ENCODE assay signal across 12 cellular contexts in genomic region chr2:38261569-38262513, GRCh38.
DNase-seq lines count a peak whose midpoint lies in the region; ATAC-seq, FAIRE-seq and TF ChIP-seq lines count a peak whose summit lies in the region.
"Had no signal": no experiment of that assay in that cellular context is flagged by ENCODE, and none has a peak within 500 bp of the region (broad histone marks: within the 10 kb centered on the region; RNA-seq: fewer than 3 reads in every experiment).

No MANE protein-coding gene starts in this region.

- no peak for TF ChIP-seq POLR2A in right lobe of liver (IDR thresholded peaks at IDR 0.05)
- no peak for TF ChIP-seq POLR2A in HepG2 (IDR thresholded peaks at IDR 0.05; ENCODE audit: insufficient read depth in 1 of 2, low read depth in 2 of 2, low read length in 2 of 2)

- H3K27me3 ChIP-seq in right lobe of liver (no peaks in the 10 kb centered on the region), HepG2 (ENCODE audit: control insufficient read depth in 1 of 2, insufficient read depth in 2 of 2, low read length in 2 of 2) (peaks cover 0 to 23% of the 10 kb centered on the region in 2 experiments; a peak in 3 of 5 replicates), Karpas-422 (ENCODE audit: low read length) (no peaks in the 10 kb centered on the region), upper lobe of right lung (no peaks in the 10 kb centered on the region)

- H3K9ac ChIP-seq in HepG2 (ENCODE audit: insufficient read depth, low read depth, low read length) (no peak overlapping the region), Karpas-422 (ENCODE audit: low read length) (no peak overlapping the region)

- TF ChIP-seq CTCF in right lobe of liver (IDR thresholded peaks at IDR 0.05) (no peak), HepG2 (CRISPR knock-in tag; IDR thresholded peaks at IDR 0.05) (no peak), nephron progenitor cell (IDR thresholded peaks at IDR 0.05) (no peak), upper lobe of right lung (IDR thresholded peaks at IDR 0.05) (no peak)

- no peak overlapping the region for H3K27ac ChIP-seq in right lobe of liver
- H3K27ac ChIP-seq in HepG2 (ENCODE audit: extremely low read length, insufficient read depth, low read length) = no peak overlapping the region
- no peak overlapping the region for H3K27ac ChIP-seq in Karpas-422 (ENCODE audit: low read length)
- no peak overlapping the region for H3K27ac ChIP-seq in upper lobe of right lung

- intact Hi-C loops in right lobe of liver (cut with DNase I) (no loop called here), HepG2 (cut with micrococcal nuclease; ENCODE audit: unreplicated experiment) (no loop called here), upper lobe of right lung (cut with DNase I) (no loop called here)

- peaks cover 8% of the 10 kb centered on the region for H3K27me3 Mint-ChIP-seq in nephron progenitor cell (ENCODE audit: low read depth, poor library complexity)
- H3K27me3 Mint-ChIP-seq in effector memory CD8-positive, alpha-beta T cell = peaks cover 35 to 39% of the 10 kb centered on the region in 2 donors

- H3K4me2 ChIP-seq in HepG2 (ENCODE audit: low read depth, low read length) (no peak overlapping the region), Karpas-422 (ENCODE audit: low read depth, low read length, poor library complexity, severe bottlenecking) (no peak overlapping the region)

- H2AFZ ChIP-seq in HepG2 (ENCODE audit: low read length) (no peak overlapping the region), Karpas-422 (ENCODE audit: low read length) (peak overlapping the region; percentile 55; the same call in 1 of the 2 replicates)

- peaks cover 4% of the 10 kb centered on the region for H3K36me3 Mint-ChIP-seq in nephron progenitor cell (ENCODE audit: low read depth)
- no peaks in the 10 kb centered on the region for H3K36me3 Mint-ChIP-seq in effector memory CD8-positive, alpha-beta T cell (ENCODE audit: insufficient read depth)

- POLR2A ChIA-PET in HepG2 (lab: Yijun Ruan, JAX) = no interaction called here

- no peak for TF ChIP-seq RAD21 in HepG2 (CRISPR knock-in tag; IDR thresholded peaks at IDR 0.05)

- no peaks in the 10 kb centered on the region for H3K4me1 ChIP-seq in right lobe of liver
- H3K4me1 ChIP-seq in HepG2 (ENCODE audit: insufficient read depth, low read length) = no peaks in the 10 kb centered on the region
- peaks cover 5% of the 10 kb centered on the region for H3K4me1 ChIP-seq in Karpas-422 (ENCODE audit: low read length)
- no peaks in the 10 kb centered on the region for H3K4me1 ChIP-seq in upper lobe of right lung

- H3K79me2 ChIP-seq in HepG2 (ENCODE audit: insufficient read depth, low read length) (no peaks in the 10 kb centered on the region), Karpas-422 (ENCODE audit: low read length) (no peaks in the 10 kb centered on the region)

- H3K4me1 Mint-ChIP-seq in nephron progenitor cell = peaks cover 56% of the 10 kb centered on the region
- H3K4me1 Mint-ChIP-seq in effector memory CD8-positive, alpha-beta T cell (ENCODE audit: low read depth in 2 of 2) = peaks cover 5 to 7% of the 10 kb centered on the region in 2 donors

- no peaks in the 10 kb centered on the region for H3K9me2 ChIP-seq in Karpas-422 (replicated peaks; ENCODE audit: insufficient read depth, low read length)

- no peak for TF ChIP-seq EP300 in HepG2 (IDR thresholded peaks at IDR 0.05; ENCODE audit: low read depth in 2 of 2, low read length in 2 of 2)
- no peak for TF ChIP-seq EP300 in HepG2 (CRISPR knock-in tag; IDR thresholded peaks at IDR 0.05; ENCODE audit: borderline replicate concordance)

- H4K20me1 ChIP-seq in HepG2 (ENCODE audit: insufficient read depth, low read length) (no peaks in the 10 kb centered on the region), Karpas-422 (ENCODE audit: insufficient read depth, low read depth, low read length) (no peaks in the 10 kb centered on the region)

- peak in 3 of 4 donors; percentile 30 to 54 (median 49) for ATAC-seq in right lobe of liver
- ATAC-seq in HepG2 = no peak
- peak; percentile 68 for ATAC-seq in upper lobe of right lung
- ATAC-seq in effector memory CD8-positive, alpha-beta T cell (replicated peaks) = no peak
- no peak for ATAC-seq in HG03460 (IDR thresholded peaks at IDR 0.05; ENCODE audit: unreplicated experiment)
- no peak for ATAC-seq in HG02610 (IDR thresholded peaks at IDR 0.05; ENCODE audit: unreplicated experiment)

- peak overlapping the region; percentile 77 for H3K27ac Mint-ChIP-seq in nephron progenitor cell
- no peak overlapping the region for H3K27ac Mint-ChIP-seq in effector memory CD8-positive, alpha-beta T cell

- H3K36me3 ChIP-seq in right lobe of liver (no peaks in the 10 kb centered on the region), HepG2 (replicated peaks in 1 of 2; ENCODE audit: control insufficient read depth in 1 of 2, insufficient read depth in 2 of 2, low read length in 2 of 2) (no peaks in the 10 kb centered on the region), Karpas-422 (ENCODE audit: insufficient read depth, low read length) (no peaks in the 10 kb centered on the region; the same call in 1 of the 2 replicates), upper lobe of right lung (no peaks in the 10 kb centered on the region)

- H3K9me3 ChIP-seq in right lobe of liver = no peaks in the 10 kb centered on the region
- H3K9me3 ChIP-seq in HepG2 (ENCODE audit: low read length) = no peaks in the 10 kb centered on the region
- no peaks in the 10 kb centered on the region for H3K9me3 ChIP-seq in Karpas-422 (ENCODE audit: low read length)
- no peaks in the 10 kb centered on the region for H3K9me3 ChIP-seq in upper lobe of right lung

- FAIRE-seq in HepG2 (lab: Jason Lieb, UNC) = no peak

- peaks cover 11% of the 10 kb centered on the region for H3K9me3 Mint-ChIP-seq in nephron progenitor cell
- H3K9me3 Mint-ChIP-seq in effector memory CD8-positive, alpha-beta T cell = no peaks in the 10 kb centered on the region

- in situ Hi-C loops in HepG2 (cut with HindIII; ENCODE audit: extremely low pct_ligation_motif_present, low pct_unique_long_range_greater_than_20kb) = loop anchor here (5.0 kb wide), 1 partner anchor 275 kb away; no protein-coding TSS in a partner anchor

- CTCF ChIA-PET in HepG2 (lab: Yijun Ruan, JAX; ENCODE audit: low intra/inter-chr PET ratio, low total read pairs) = no interaction called here

- no peak overlapping the region for H3K4me3 ChIP-seq in right lobe of liver
- H3K4me3 ChIP-seq in HepG2 (replicated peaks in 1 of 3; ENCODE audit: insufficient read depth in 1 of 3, low read depth in 2 of 3, low read length in 3 of 3) = no peak overlapping the region
- H3K4me3 ChIP-seq in Karpas-422 (ENCODE audit: low read length) = no peak overlapping the region
- H3K4me3 ChIP-seq in upper lobe of right lung = no peak overlapping the region

- 83% methylated on average over 13 of the region's 17 CpGs for WGBS in right lobe of liver (ENCODE audit: insufficient coverage, low coverage, low lambda C conversion rate, missing lambda C conversion rate)
- WGBS in HepG2 (ENCODE audit: low lambda C conversion rate) = 34% methylated on average over 17 of the region's 17 CpGs

- DNase-seq in right lobe of liver (no peak), HepG2 (ENCODE audit: low spot score) (no peak), Karpas-422 (no peak), nephron progenitor cell (no peak), upper lobe of right lung (no peak)
- no peak for DNase-seq in effector memory CD8-positive, alpha-beta T cell
- DNase-seq: activated gamma-delta T cell treated with Interleukin-2 at 50 U/mL for 16 hours, DMS53, NCI-H1092, NCI-H524 had no signal

- H3K4me3 Mint-ChIP-seq in nephron progenitor cell = no peak overlapping the region
- no peak overlapping the region for H3K4me3 Mint-ChIP-seq in effector memory CD8-positive, alpha-beta T cell

- BruUV-seq in HepG2 (replicated peaks; lab: Mats Ljungman, UMichigan) = no TSS peak

TF ChIP-seq in HepG2, 621 proteins besides CTCF, POLR2A, EP300 and RAD21 (continues in another document):
- TF ChIP-seq ZNF317 (CRISPR knock-in tag; IDR thresholded peaks at IDR 0.05) (no peak), HMGXB4 (CRISPR knock-in tag; IDR thresholded peaks at IDR 0.05; ENCODE audit: borderline replicate concordance in 1 of 2, low read depth in 1 of 2) (no peak), GTF3A (CRISPR knock-in tag; conservative IDR thresholded peaks at IDR 0.05) (no peak), ZMAT3 (CRISPR knock-in tag; conservative IDR thresholded peaks at IDR 0.05) (no peak), HOXA5 (CRISPR knock-in tag; IDR thresholded peaks at IDR 0.05) (no peak)
- TF ChIP-seq, protein P1, sequence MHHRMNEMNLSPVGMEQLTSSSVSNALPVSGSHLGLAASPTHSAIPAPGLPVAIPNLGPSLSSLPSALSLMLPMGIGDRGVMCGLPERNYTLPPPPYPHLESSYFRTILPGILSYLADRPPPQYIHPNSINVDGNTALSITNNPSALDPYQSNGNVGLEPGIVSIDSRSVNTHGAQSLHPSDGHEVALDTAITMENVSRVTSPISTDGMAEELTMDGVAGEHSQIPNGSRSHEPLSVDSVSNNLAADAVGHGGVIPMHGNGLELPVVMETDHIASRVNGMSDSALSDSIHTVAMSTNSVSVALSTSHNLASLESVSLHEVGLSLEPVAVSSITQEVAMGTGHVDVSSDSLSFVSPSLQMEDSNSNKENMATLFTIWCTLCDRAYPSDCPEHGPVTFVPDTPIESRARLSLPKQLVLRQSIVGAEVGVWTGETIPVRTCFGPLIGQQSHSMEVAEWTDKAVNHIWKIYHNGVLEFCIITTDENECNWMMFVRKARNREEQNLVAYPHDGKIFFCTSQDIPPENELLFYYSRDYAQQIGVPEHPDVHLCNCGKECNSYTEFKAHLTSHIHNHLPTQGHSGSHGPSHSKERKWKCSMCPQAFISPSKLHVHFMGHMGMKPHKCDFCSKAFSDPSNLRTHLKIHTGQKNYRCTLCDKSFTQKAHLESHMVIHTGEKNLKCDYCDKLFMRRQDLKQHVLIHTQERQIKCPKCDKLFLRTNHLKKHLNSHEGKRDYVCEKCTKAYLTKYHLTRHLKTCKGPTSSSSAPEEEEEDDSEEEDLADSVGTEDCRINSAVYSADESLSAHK (CRISPR knock-in tag; IDR thresholded peaks at IDR 0.05; ENCODE audit: borderline replicate concordance) = no peak

Comparison
In these comparisons a context has a peak if more than half of its experiments do, and no peak if none do; other contexts are left out.
1. ATAC-seq: peak in right lobe of liver (3 of 4) and upper lobe of right lung (single experiment); none in HepG2 (single experiment), effector memory CD8-positive, alpha-beta T cell (single experiment), HG03460 (single experiment) and HG02610 (single experiment).